Comparison of ENCODE assay signal across 1 cellular context in the genomic region with DNA sequence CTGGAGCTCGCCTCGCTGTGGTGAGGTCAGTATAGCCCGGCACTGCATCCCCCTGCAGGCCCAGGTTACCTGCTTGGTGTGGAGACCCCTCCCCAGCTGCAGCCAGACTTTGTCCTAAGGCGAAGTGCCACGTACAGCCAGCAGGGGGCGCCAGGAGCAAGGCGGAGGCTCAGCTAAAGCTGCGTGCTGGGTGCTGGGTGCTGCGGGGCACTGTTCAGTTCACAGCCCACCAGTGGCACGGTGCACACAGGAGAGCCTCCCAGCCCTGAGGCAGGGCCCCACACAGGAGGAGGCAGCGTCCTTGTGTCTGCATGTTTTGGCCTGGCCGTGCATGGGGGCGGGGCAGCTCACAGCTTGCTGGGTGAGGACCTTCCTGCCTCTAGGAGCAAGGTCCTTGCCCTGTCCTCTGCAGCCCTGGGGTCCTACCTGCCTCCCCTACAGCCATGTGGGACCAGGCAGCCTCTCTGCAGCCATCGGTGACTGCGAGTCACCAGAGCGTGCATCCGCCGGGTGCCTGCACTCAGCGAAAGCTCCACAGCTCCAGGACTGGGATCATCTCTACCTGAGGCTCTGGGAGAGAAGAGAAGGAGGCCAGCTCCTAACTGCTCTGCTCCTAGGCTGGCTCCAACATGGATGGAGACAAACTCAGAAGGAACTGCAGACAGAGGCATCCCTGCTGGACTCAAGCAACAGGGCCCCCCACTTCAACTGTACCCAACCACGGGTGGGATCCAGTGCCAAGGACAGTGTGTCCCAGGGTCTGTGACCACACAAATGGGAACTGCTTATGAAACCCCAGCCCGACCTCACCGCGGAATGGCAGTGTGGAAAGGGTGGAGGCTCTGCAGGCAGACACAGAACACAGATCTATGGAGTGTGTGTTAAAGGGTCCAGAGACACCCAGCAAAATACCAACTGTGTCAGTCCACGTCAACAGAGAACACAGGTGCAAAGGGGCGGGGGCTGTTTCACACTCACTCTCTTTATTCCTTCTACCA.
TF ChIP-seq lines count a peak whose summit lies in the region.

No MANE protein-coding gene starts in this region.

TF ChIP-seq in HepG2, 621 proteins besides CTCF, POLR2A, EP300 and RAD21 (continued from another document and continues in another):
- TF ChIP-seq AFF4 (CRISPR knock-in tag; IDR thresholded peaks at IDR 0.05) (no peak), IKZF5 (CRISPR knock-in tag; IDR thresholded peaks at IDR 0.05) (peak; percentile 82), ZNF780A (CRISPR knock-in tag; IDR thresholded peaks at IDR 0.05) (no peak; the same call in 1 of the 2 replicates), ZNF614 (CRISPR knock-in tag; IDR thresholded peaks at IDR 0.05; ENCODE audit: borderline replicate concordance) (peak; percentile 96), TOPORS (CRISPR knock-in tag; IDR thresholded peaks at IDR 0.05) (no peak; the same call in 1 of the 2 replicates), ZNF781 (CRISPR knock-in tag; IDR thresholded peaks at IDR 0.05; ENCODE audit: borderline replicate concordance, not compliant biosample characterization) (peak; percentile 48), TCF12 (IDR thresholded peaks at IDR 0.05) (no peak), TCF12 (CRISPR knock-in tag; IDR thresholded peaks at IDR 0.05) (peak; percentile 86; the same call in 1 of the 2 replicates), KDM3A (CRISPR knock-in tag; IDR thresholded peaks at IDR 0.05; ENCODE audit: low read depth) (peak; percentile 99), DNMT3B (CRISPR knock-in tag; conservative IDR thresholded peaks at IDR 0.05) (0 out of 2 replicates have a peak, but pooled peaks have one; percentile 29), MYNN (CRISPR knock-in tag; IDR thresholded peaks at IDR 0.05; ENCODE audit: low read depth) (no peak), ETV6 (CRISPR knock-in tag; conservative IDR thresholded peaks at IDR 0.05) (no peak), NFIC (IDR thresholded peaks at IDR 0.05; ENCODE audit: low read length) (no peak), SAP130 (CRISPR knock-in tag; IDR thresholded peaks at IDR 0.05; ENCODE audit: low read depth) (peak; percentile 93), REPIN1 (CRISPR knock-in tag; IDR thresholded peaks at IDR 0.05; ENCODE audit: borderline replicate concordance, low read depth) (peak; percentile 97), JUND (CRISPR knock-in tag; IDR thresholded peaks at IDR 0.05) (no peak; the same call in 1 of the 2 replicates), TFDP1 (CRISPR knock-in tag; IDR thresholded peaks at IDR 0.05; ENCODE audit: borderline replicate concordance) (peak; percentile 89), MEIS1 (CRISPR knock-in tag; IDR thresholded peaks at IDR 0.05; ENCODE audit: borderline replicate concordance) (peak; percentile 92; the same call in 1 of the 2 replicates), ZNF761 (CRISPR knock-in tag; conservative IDR thresholded peaks at IDR 0.05) (peak; percentile 88; the same call in 1 of the 2 replicates), MAFF (IDR thresholded peaks at IDR 0.05; ENCODE audit: low read depth, low read length) (no peak), ATF3 (CRISPR knock-in tag; IDR thresholded peaks at IDR 0.05) (0 out of 2 replicates have a peak, but pooled peaks have one; percentile 48), ZNF816 (CRISPR knock-in tag; IDR thresholded peaks at IDR 0.05; ENCODE audit: borderline replicate concordance) (no peak), JUNB (CRISPR knock-in tag; IDR thresholded peaks at IDR 0.05; ENCODE audit: borderline replicate concordance) (no peak), ZNF337 (CRISPR knock-in tag; IDR thresholded peaks at IDR 0.05; ENCODE audit: borderline replicate concordance, low read depth) (no peak), THAP7 (CRISPR knock-in tag; IDR thresholded peaks at IDR 0.05) (peak; percentile 88), ZNF567 (CRISPR knock-in tag; IDR thresholded peaks at IDR 0.05; ENCODE audit: borderline replicate concordance) (0 out of 2 replicates have a peak, but pooled peaks have one; percentile 36), ZNF350 (CRISPR knock-in tag; IDR thresholded peaks at IDR 0.05; ENCODE audit: borderline replicate concordance, low read depth) (peak; percentile 60; the same call in 1 of the 2 replicates), CREM (IDR thresholded peaks at IDR 0.05) (peak; percentile 52; the same call in 1 of the 2 replicates), CREM (CRISPR knock-in tag; IDR thresholded peaks at IDR 0.05) (no peak), ZNF644 (CRISPR knock-in tag; IDR thresholded peaks at IDR 0.05; ENCODE audit: low read depth) (no peak), ZNF274 (CRISPR knock-in tag; IDR thresholded peaks at IDR 0.05) (peak; percentile 58), JUN (CRISPR knock-in tag; IDR thresholded peaks at IDR 0.05) (peak; percentile 64; the same call in 1 of the 2 replicates), ZNF556 (CRISPR knock-in tag; IDR thresholded peaks at IDR 0.05; ENCODE audit: borderline replicate concordance) (peak; percentile 93), ZNF3 (CRISPR knock-in tag; IDR thresholded peaks at IDR 0.05) (no peak), REXO4 (CRISPR knock-in tag; IDR thresholded peaks at IDR 0.05; ENCODE audit: borderline replicate concordance) (0 out of 2 replicates have a peak, but pooled peaks have one; percentile 16), ZNF850 (CRISPR knock-in tag; conservative IDR thresholded peaks at IDR 0.05) (no peak), ZNF138 (CRISPR knock-in tag; IDR thresholded peaks at IDR 0.05; ENCODE audit: low read depth) (peak; percentile 43; the same call in 1 of the 2 replicates)
- TF ChIP-seq, protein P1, sequence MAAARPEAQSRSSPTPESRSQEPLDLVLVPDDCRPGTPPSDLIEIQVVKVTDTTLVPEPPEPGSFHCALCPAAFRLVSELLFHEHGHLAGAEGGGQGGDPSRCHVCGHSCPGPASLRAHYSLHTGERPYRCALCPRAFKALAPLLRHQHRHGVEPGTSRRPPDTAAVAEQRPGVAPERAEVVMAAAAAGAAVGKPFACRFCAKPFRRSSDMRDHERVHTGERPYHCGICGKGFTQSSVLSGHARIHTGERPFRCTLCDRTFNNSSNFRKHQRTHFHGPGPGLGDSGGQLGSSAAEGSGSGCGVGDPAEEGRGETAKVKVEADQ (CRISPR knock-in tag; IDR thresholded peaks at IDR 0.05; ENCODE audit: borderline replicate concordance): peak; percentile 82
- TF ChIP-seq, protein P2, sequence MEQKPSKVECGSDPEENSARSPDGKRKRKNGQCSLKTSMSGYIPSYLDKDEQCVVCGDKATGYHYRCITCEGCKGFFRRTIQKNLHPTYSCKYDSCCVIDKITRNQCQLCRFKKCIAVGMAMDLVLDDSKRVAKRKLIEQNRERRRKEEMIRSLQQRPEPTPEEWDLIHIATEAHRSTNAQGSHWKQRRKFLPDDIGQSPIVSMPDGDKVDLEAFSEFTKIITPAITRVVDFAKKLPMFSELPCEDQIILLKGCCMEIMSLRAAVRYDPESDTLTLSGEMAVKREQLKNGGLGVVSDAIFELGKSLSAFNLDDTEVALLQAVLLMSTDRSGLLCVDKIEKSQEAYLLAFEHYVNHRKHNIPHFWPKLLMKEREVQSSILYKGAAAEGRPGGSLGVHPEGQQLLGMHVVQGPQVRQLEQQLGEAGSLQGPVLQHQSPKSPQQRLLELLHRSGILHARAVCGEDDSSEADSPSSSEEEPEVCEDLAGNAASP (CRISPR knock-in tag; IDR thresholded peaks at IDR 0.05; ENCODE audit: borderline replicate concordance): peak; percentile 88; the same call in 1 of the 2 replicates
- TF ChIP-seq, protein P3, sequence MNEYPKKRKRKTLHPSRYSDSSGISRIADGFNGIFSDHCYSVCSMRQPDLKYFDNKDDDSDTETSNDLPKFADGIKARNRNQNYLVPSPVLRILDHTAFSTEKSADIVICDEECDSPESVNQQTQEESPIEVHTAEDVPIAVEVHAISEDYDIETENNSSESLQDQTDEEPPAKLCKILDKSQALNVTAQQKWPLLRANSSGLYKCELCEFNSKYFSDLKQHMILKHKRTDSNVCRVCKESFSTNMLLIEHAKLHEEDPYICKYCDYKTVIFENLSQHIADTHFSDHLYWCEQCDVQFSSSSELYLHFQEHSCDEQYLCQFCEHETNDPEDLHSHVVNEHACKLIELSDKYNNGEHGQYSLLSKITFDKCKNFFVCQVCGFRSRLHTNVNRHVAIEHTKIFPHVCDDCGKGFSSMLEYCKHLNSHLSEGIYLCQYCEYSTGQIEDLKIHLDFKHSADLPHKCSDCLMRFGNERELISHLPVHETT (CRISPR knock-in tag; conservative IDR thresholded peaks at IDR 0.05): peak; percentile 45; the same call in 1 of the 2 replicates
- TF ChIP-seq, protein P4, sequence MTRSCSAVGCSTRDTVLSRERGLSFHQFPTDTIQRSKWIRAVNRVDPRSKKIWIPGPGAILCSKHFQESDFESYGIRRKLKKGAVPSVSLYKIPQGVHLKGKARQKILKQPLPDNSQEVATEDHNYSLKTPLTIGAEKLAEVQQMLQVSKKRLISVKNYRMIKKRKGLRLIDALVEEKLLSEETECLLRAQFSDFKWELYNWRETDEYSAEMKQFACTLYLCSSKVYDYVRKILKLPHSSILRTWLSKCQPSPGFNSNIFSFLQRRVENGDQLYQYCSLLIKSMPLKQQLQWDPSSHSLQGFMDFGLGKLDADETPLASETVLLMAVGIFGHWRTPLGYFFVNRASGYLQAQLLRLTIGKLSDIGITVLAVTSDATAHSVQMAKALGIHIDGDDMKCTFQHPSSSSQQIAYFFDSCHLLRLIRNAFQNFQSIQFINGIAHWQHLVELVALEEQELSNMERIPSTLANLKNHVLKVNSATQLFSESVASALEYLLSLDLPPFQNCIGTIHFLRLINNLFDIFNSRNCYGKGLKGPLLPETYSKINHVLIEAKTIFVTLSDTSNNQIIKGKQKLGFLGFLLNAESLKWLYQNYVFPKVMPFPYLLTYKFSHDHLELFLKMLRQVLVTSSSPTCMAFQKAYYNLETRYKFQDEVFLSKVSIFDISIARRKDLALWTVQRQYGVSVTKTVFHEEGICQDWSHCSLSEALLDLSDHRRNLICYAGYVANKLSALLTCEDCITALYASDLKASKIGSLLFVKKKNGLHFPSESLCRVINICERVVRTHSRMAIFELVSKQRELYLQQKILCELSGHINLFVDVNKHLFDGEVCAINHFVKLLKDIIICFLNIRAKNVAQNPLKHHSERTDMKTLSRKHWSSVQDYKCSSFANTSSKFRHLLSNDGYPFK (CRISPR knock-in tag; IDR thresholded peaks at IDR 0.05; ENCODE audit: borderline replicate concordance): no peak; the same call in 1 of the 2 replicates
- TF ChIP-seq, protein P5, sequence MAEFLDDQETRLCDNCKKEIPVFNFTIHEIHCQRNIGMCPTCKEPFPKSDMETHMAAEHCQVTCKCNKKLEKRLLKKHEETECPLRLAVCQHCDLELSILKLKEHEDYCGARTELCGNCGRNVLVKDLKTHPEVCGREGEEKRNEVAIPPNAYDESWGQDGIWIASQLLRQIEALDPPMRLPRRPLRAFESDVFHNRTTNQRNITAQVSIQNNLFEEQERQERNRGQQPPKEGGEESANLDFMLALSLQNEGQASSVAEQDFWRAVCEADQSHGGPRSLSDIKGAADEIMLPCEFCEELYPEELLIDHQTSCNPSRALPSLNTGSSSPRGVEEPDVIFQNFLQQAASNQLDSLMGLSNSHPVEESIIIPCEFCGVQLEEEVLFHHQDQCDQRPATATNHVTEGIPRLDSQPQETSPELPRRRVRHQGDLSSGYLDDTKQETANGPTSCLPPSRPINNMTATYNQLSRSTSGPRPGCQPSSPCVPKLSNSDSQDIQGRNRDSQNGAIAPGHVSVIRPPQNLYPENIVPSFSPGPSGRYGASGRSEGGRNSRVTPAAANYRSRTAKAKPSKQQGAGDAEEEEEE (CRISPR knock-in tag; IDR thresholded peaks at IDR 0.05; ENCODE audit: borderline replicate concordance): peak; percentile 98; the same call in 1 of the 2 replicates
